8 cellular contexts compared by ENCODE assay signal in the genomic region with DNA sequence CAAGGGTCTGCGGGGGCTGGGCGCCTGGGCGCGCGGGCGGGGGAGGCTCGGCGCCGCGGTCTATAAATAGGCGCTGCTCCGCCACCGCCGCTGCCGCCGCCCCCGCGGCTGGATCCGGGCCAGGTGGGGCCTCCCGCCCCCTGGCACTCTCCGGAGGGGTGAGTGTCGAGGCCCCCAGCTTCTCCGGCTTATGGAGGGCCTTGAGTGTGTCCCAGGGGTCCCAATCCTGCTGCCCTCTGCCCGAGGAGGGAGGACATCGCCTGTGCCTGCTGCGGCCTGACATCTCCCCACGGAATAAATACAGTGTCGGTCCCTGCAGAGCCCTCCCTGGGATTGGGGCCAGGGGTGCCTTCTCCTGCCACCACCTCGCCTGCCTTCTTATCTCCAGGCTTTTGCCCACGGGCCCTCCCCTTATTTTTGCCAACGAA. TPM values are rescaled to one million over a fixed set of nuclear protein-coding genes. Genes with fewer than 3 reads are reported as not detected.
DNase-seq lines count a peak whose midpoint lies in the region; ATAC-seq, FAIRE-seq and TF ChIP-seq lines count a peak whose summit lies in the region.

No MANE protein-coding gene starts in this region.

- no peak overlapping the region for H3K23ac ChIP-seq in H1 (ENCODE audit: insufficient read length)

- H3K9ac ChIP-seq in H1 (replicated peaks in 1 of 4; ENCODE audit: extremely low read depth in 1 of 4, low read depth in 3 of 4, low read length in 3 of 4): no peak overlapping the region

- H2AFZ ChIP-seq in H1 (ENCODE audit: low read length): no peak overlapping the region

- H3K36me3 ChIP-seq in CD4-positive, alpha-beta memory T cell (ENCODE audit: insufficient read depth, low read length): no peaks in the 10 kb centered on the region
- H3K36me3 ChIP-seq in Peyer's patch (no peaks in the 10 kb centered on the region), H1 (ENCODE audit: control insufficient read depth in 2 of 4, insufficient read depth in 4 of 4, low read length in 3 of 4) (peaks cover 0 to 5% (median 0%) of the 10 kb centered on the region in 4 experiments; a peak in 1 of 8 replicates), psoas muscle (ENCODE audit: insufficient read depth in 1 of 2, low read depth in 1 of 2) (no peaks in the 10 kb centered on the region)

- H3K27ac ChIP-seq in CD4-positive, alpha-beta memory T cell (ENCODE audit: low read depth, low read length): no peak overlapping the region
- H3K27ac ChIP-seq in Peyer's patch: peak overlapping the region in 2 of 4 donors; percentile 10 to 25
- no peak overlapping the region for H3K27ac ChIP-seq in H1 (ENCODE audit: low read depth, low read length)
- peak overlapping the region; percentile 15 for H3K27ac ChIP-seq in psoas muscle

- H3K56ac ChIP-seq in H1 (replicated peaks; ENCODE audit: insufficient read length, low read depth, low read length): no peak overlapping the region

- peak overlapping the region; percentile 60; the same call in 1 of the 2 replicates for H3K18ac ChIP-seq in H1 (ENCODE audit: extremely low read depth, low read length)

- DNase-seq in CD4-positive, alpha-beta memory T cell: no peak
- DNase-seq in Peyer's patch (no peak), H1 (ENCODE audit: low read depth in 1 of 2, low spot score in 2 of 2) (no peak), psoas muscle (no peak), NCI-H748 treated with DMSO at 0.1 percent for 48 hours (lab: John Stamatoyannopoulos, UW) (no peak)

- H3K9me3 Mint-ChIP-seq in CD4-positive, alpha-beta memory T cell: peaks cover 0 to 2% (median 0%) of the 10 kb centered on the region in 8 donors

- H2BK12ac ChIP-seq in H1 (ENCODE audit: low read depth, low read length): no peak overlapping the region

- no peak overlapping the region for H2BK15ac ChIP-seq in H1 (ENCODE audit: low read length)

- no peak for TF ChIP-seq POLR2A in Peyer's patch (IDR thresholded peaks at IDR 0.05)
- TF ChIP-seq POLR2A in H1 (IDR thresholded peaks at IDR 0.05; ENCODE audit: control extremely low read depth in 1 of 2, low read depth in 2 of 2, low read length in 2 of 2): no peak

- no peak overlapping the region for H2AK5ac ChIP-seq in H1 (ENCODE audit: low read depth, low read length)

- H3K27ac Mint-ChIP-seq in CD4-positive, alpha-beta memory T cell: peak overlapping the region in 1 of 7 donors; percentile 55

- no peak overlapping the region for H3K4ac ChIP-seq in H1 (replicated peaks; ENCODE audit: insufficient read length, low read depth, low read length)

- no peak overlapping the region for H2BK5ac ChIP-seq in H1 (ENCODE audit: low read depth, low read length)

- FAIRE-seq in H1 (lab: Jason Lieb, UNC): no peak

- no peak overlapping the region for H2BK20ac ChIP-seq in H1 (ENCODE audit: low read length)

- no peak overlapping the region for H4K5ac ChIP-seq in H1 (ENCODE audit: insufficient read length, low read depth, low read length)

- CTCF ChIA-PET in CD4-positive, alpha-beta memory T cell (lab: Charles Lee; ENCODE audit: partially characterized antibody): interaction anchor here (1.0 to 1.1 kb wide), 2 partner anchors 38 to 40 kb away, joined by 3 read pairs; no protein-coding TSS in a partner anchor
- CTCF ChIA-PET in H1 (lab: Charles Lee; ENCODE audit: partially characterized antibody): interaction anchor here (0.6 to 3.9 kb wide), 9 partner anchors 9 to 90 kb away, joined by 3 to 18 read pairs (median 5); no protein-coding TSS in a partner anchor

- H3K4me2 ChIP-seq in H1 (ENCODE audit: insufficient read depth in 1 of 2, low read depth in 2 of 2, low read length in 2 of 2): peak overlapping the region; percentile 62 to 89

- peaks cover 5 to 35% (median 12%) of the 10 kb centered on the region in 4 donors for H3K4me1 Mint-ChIP-seq in CD4-positive, alpha-beta memory T cell

- 31% methylated on average over 13 of the region's 31 CpGs; no CpG with 5 or more reads in 1 of the 2 experiments for WGBS in H1 (ENCODE audit: extremely low coverage in 1 of 2, insufficient coverage in 1 of 2, insufficient read length in 1 of 2, insufficient replicate concordance in 2 of 2, low coverage in 1 of 2, low lambda C conversion rate in 2 of 2, missing lambda C conversion rate in 1 of 2), 2 experiments
- WGBS in psoas muscle, 3 donors: 17 to 24% (median 22%) methylated on average over 19 to 31 of the region's 31 CpGs

- TF ChIP-seq CTCF in Peyer's patch (IDR thresholded peaks at IDR 0.05): no peak
- TF ChIP-seq CTCF in H1 (IDR thresholded peaks at IDR 0.05; ENCODE audit: control extremely low read depth in 1 of 3, insufficient read depth in 1 of 3, low read depth in 1 of 3, low read length in 3 of 3): no peak
- no peak for TF ChIP-seq CTCF in psoas muscle (IDR thresholded peaks at IDR 0.05)

- no peak for TF ChIP-seq EP300 in H1 (IDR thresholded peaks at IDR 0.05; ENCODE audit: borderline replicate concordance in 1 of 2, low read depth in 2 of 2, low read length in 2 of 2)

- H2BK120ac ChIP-seq in H1 (replicated peaks; ENCODE audit: low read depth, low read length): no peak overlapping the region

- H3K27me3 Mint-ChIP-seq in CD4-positive, alpha-beta memory T cell: peaks cover 18 to 31% of the 10 kb centered on the region in 2 donors

- peaks cover 13 to 23% of the 10 kb centered on the region in 2 experiments for H4K20me1 ChIP-seq in H1 (replicated peaks in 1 of 2; ENCODE audit: control insufficient read depth in 1 of 2, insufficient read depth in 2 of 2, low read length in 2 of 2)

- POLR2A ChIA-PET in CD4-positive, alpha-beta memory T cell (lab: Charles Lee; ENCODE audit: partially characterized antibody): no interaction called here
- POLR2A ChIA-PET in H1 (lab: Charles Lee; ENCODE audit: partially characterized antibody): interaction anchor here (0.5 to 0.7 kb wide), 2 partner anchors 30 to 38 kb away, joined by 3 read pairs; no protein-coding TSS in a partner anchor

- no peak overlapping the region for H4K91ac ChIP-seq in H1 (replicated peaks; ENCODE audit: insufficient read length, low read length)

- H3K27me3 ChIP-seq in CD4-positive, alpha-beta memory T cell (ENCODE audit: insufficient read depth, low read length): peaks cover 17% of the 10 kb centered on the region
- peaks cover 0 to 27% of the 10 kb centered on the region in 2 donors for H3K27me3 ChIP-seq in Peyer's patch
- peaks cover 59 to 96% (median 81%) of the 10 kb centered on the region in 4 experiments for H3K27me3 ChIP-seq in H1 (replicated peaks in 1 of 4; ENCODE audit: control insufficient read depth in 3 of 4, extremely low read depth in 1 of 4, insufficient read depth in 3 of 4, low read length in 3 of 4)
- H3K27me3 ChIP-seq in psoas muscle (ENCODE audit: insufficient read depth in 3 of 3, low read length in 2 of 3): peaks cover 0 to 30% (median 10%) of the 10 kb centered on the region in 3 donors

- H3K36me3 Mint-ChIP-seq in CD4-positive, alpha-beta memory T cell: no peaks in the 10 kb centered on the region

- no peaks in the 10 kb centered on the region for H3K79me1 ChIP-seq in H1 (ENCODE audit: low read depth, low read length)

- ATAC-seq in psoas muscle (peak in 3 of 4 donors; percentile 15 to 16 (median 15)), HG03378 (IDR thresholded peaks at IDR 0.05; ENCODE audit: unreplicated experiment) (no peak), GM19324 (IDR thresholded peaks at IDR 0.05; ENCODE audit: low FRiP score, unreplicated experiment) (no peak), HG02759 (IDR thresholded peaks at IDR 0.05; ENCODE audit: unreplicated experiment) (no peak)

- H3K14ac ChIP-seq in H1 (ENCODE audit: insufficient read length): no peak overlapping the region

- H3K23me2 ChIP-seq in H1 (ENCODE audit: low read depth, low read length): peaks cover 26% of the 10 kb centered on the region; the same call in 1 of the 2 replicates

- H3K79me2 ChIP-seq in H1 (ENCODE audit: control insufficient read depth in 1 of 2, insufficient read depth in 2 of 2, low read length in 2 of 2): no peaks in the 10 kb centered on the region

- intact Hi-C loops in CD4-positive, alpha-beta memory T cell (cut with micrococcal nuclease): loop anchor here (2.0 kb wide), 1 partner anchor 540 kb away; a partner anchor contains a TSS
- intact Hi-C loops in psoas muscle (cut with DNase I): loop anchor here in 1 of 2 donors (2.0 kb wide), 1 partner anchor 40 kb away; no protein-coding TSS in a partner anchor

- H3K4me3 Mint-ChIP-seq in CD4-positive, alpha-beta memory T cell: peak overlapping the region; percentile 55 to 78 (median 72)

- 0 out of 2 replicates have a peak overlapping the region, but pooled peaks have one; percentile 58 for H4K8ac ChIP-seq in H1 (ENCODE audit: extremely low read depth, insufficient read depth, low read length)

- peak overlapping the region in 1 of 2 donors; percentile 38 for H3K4me3 ChIP-seq in CD4-positive, alpha-beta memory T cell (ENCODE audit: low read length in 2 of 2)
- H3K4me3 ChIP-seq in Peyer's patch (peak overlapping the region; percentile 48 to 73 (median 65)), H1 (ENCODE audit: extremely low read depth in 1 of 4, insufficient read depth in 2 of 4, low read depth in 3 of 4, low read length in 4 of 4) (peak overlapping the region in 1 of 4 experiments; percentile 65; a peak in 2 of 8 replicates), psoas muscle (peak overlapping the region; percentile 67)

- H3K9me3 ChIP-seq in CD4-positive, alpha-beta memory T cell (ENCODE audit: control insufficient read depth in 1 of 2, low read length in 2 of 2): no peaks in the 10 kb centered on the region
- no peaks in the 10 kb centered on the region for H3K9me3 ChIP-seq in Peyer's patch
- no peaks in the 10 kb centered on the region; a peak in 1 of 4 replicates for H3K9me3 ChIP-seq in H1 (ENCODE audit: insufficient read depth in 2 of 2, low read depth in 1 of 2, low read length in 1 of 2)
- H3K9me3 ChIP-seq in psoas muscle: no peaks in the 10 kb centered on the region

- no peak for TF ChIP-seq RAD21 in H1 (IDR thresholded peaks at IDR 0.05 in 1 of 2, conservative IDR thresholded peaks at IDR 0.05 in 1 of 2; ENCODE audit: low read depth in 2 of 2, low read length in 2 of 2)

- peaks cover 30% of the 10 kb centered on the region for H3K4me1 ChIP-seq in CD4-positive, alpha-beta memory T cell (ENCODE audit: insufficient read depth, low read length)
- peaks cover 4 to 43% (median 15%) of the 10 kb centered on the region in 4 donors for H3K4me1 ChIP-seq in Peyer's patch
- H3K4me1 ChIP-seq in H1 (replicated peaks in 1 of 4; ENCODE audit: control insufficient read depth in 3 of 4, insufficient read depth in 4 of 4, low read length in 3 of 4): peaks cover 0 to 39% (median 23%) of the 10 kb centered on the region in 4 experiments; a peak in 6 of 7 replicates
- H3K4me1 ChIP-seq in psoas muscle: peaks cover 5% of the 10 kb centered on the region

RNA-seq across cellular contexts. Expression of a gene that starts 4.3 kb away (rescaled TPM):
- total RNA-seq in CD4-positive, alpha-beta memory T cell: not detected
- polyA plus RNA-seq in CD4-positive, alpha-beta memory T cell: not detected
- total RNA-seq in Peyer's patch (1 to 10 TPM; 1.1 to 9.1 (median 2.0) TPM), psoas muscle (1 to 10 TPM in 1 of 4 donors, not detected in 3; 1.8 TPM)
- total RNA-seq in H1 (2021; fragmentation: NEBNext Ultra II Directional; extraction: Animal tissue kit (Norgen Biotek cat#: 25700)): not detected in 2 replicates
- polyA plus RNA-seq in H1 (2011; rRNA removed) (0.36 and 0.66 TPM in 2 replicates), psoas muscle (under 1 TPM; 0.14 to 0.63 (median 0.53) TPM)
- 0.27 TPM for polyA plus RNA-seq in H1 (2011; cell fraction: cytosol; rRNA removed)
- 2.4 TPM for polyA plus RNA-seq in H1 (2011; cell fraction: nucleus; rRNA removed)
- 0.38 to 0.69 TPM (median 0.55 TPM) in 3 of 4 replicates, not detected in the other for polyA plus RNA-seq in H1 (2012, experiment 1 of 2)
- polyA plus RNA-seq in H1 (2012, experiment 2 of 2): not detected
- polyA plus RNA-seq in H1 (2013, experiment 1 of 2): 0.36 TPM
- 0.83 TPM for polyA plus RNA-seq in H1 (2013, experiment 2 of 2)
- not detected in 2 replicates for polyA minus RNA-seq in H1 (2011; rRNA and poly(A)+ RNA removed)
- not detected for polyA minus RNA-seq in H1 (2011; cell fraction: cytosol; rRNA and poly(A)+ RNA removed)
- 0.60 TPM for polyA minus RNA-seq in H1 (2011; cell fraction: nucleus; rRNA and poly(A)+ RNA removed)

RNA-seq across cellular contexts. Expression of a gene that starts 4.8 kb away (rescaled TPM):
- total RNA-seq in CD4-positive, alpha-beta memory T cell: not detected
- not detected for polyA plus RNA-seq in CD4-positive, alpha-beta memory T cell
- 10 to 100 TPM in 1 of 4 donors, 1 to 10 TPM in 3; 2.8 to 20.6 (median 5.0) TPM for total RNA-seq in Peyer's patch
- 7.8 and 8.6 TPM in 2 replicates for total RNA-seq in H1 (2021; fragmentation: NEBNext Ultra II Directional; extraction: Animal tissue kit (Norgen Biotek cat#: 25700))
- polyA plus RNA-seq in H1 (2011; rRNA removed): 6.0 and 9.1 TPM in 2 replicates
- polyA plus RNA-seq in H1 (2011; cell fraction: cytosol; rRNA removed): 6.7 TPM
- 18.5 TPM for polyA plus RNA-seq in H1 (2011; cell fraction: nucleus; rRNA removed)
- 5.8 to 13.4 TPM (median 10.9 TPM) in 4 replicates for polyA plus RNA-seq in H1 (2012, experiment 1 of 2)
- 8.4 TPM for polyA plus RNA-seq in H1 (2012, experiment 2 of 2)
- 9.7 TPM for polyA plus RNA-seq in H1 (2013, experiment 1 of 2)
- 9.0 TPM for polyA plus RNA-seq in H1 (2013, experiment 2 of 2)
- polyA minus RNA-seq in H1 (2011; rRNA and poly(A)+ RNA removed): 7.3 and 8.0 TPM in 2 replicates
- polyA minus RNA-seq in H1 (2011; cell fraction: cytosol; rRNA and poly(A)+ RNA removed): 2.3 TPM
- 8.8 TPM for polyA minus RNA-seq in H1 (2011; cell fraction: nucleus; rRNA and poly(A)+ RNA removed)
- total RNA-seq in psoas muscle: 10 to 100 TPM in 1 of 4 donors, 1 to 10 TPM in 3; 6.0 to 10.9 (median 8.3) TPM
- 1 to 10 TPM; 3.7 to 7.0 (median 4.8) TPM for polyA plus RNA-seq in psoas muscle

RNA-seq across cellular contexts. Expression of a gene that starts 41.5 kb away (rescaled TPM):
- total RNA-seq in CD4-positive, alpha-beta memory T cell: not detected
- polyA plus RNA-seq in CD4-positive, alpha-beta memory T cell: not detected
- total RNA-seq in Peyer's patch: 1 to 10 TPM in 2 of 4 donors, under 1 TPM in 1, not detected in 1; 0.70 to 4.1 (median 1.1) TPM
- total RNA-seq in H1 (2021; fragmentation: NEBNext Ultra II Directional; extraction: Animal tissue kit (Norgen Biotek cat#: 25700)): 0.28 and 0.38 TPM in 2 replicates
- not detected in 2 replicates for polyA plus RNA-seq in H1 (2011; rRNA removed)
- not detected for polyA plus RNA-seq in H1 (2011; cell fraction: cytosol; rRNA removed)
- polyA plus RNA-seq in H1 (2011; cell fraction: nucleus; rRNA removed): not detected
- not detected in 4 replicates for polyA plus RNA-seq in H1 (2012, experiment 1 of 2)
- polyA plus RNA-seq in H1 (2012, experiment 2 of 2): 0.10 TPM
- polyA plus RNA-seq in H1 (2013, experiment 1 of 2): 0.14 TPM
- polyA plus RNA-seq in H1 (2013, experiment 2 of 2): 0.09 TPM
- polyA minus RNA-seq in H1 (2011; rRNA and poly(A)+ RNA removed): not detected in 2 replicates
- not detected for polyA minus RNA-seq in H1 (2011; cell fraction: cytosol; rRNA and poly(A)+ RNA removed)
- polyA minus RNA-seq in H1 (2011; cell fraction: nucleus; rRNA and poly(A)+ RNA removed): not detected
- 100 to 1,000 TPM in 2 of 4 donors, 10 to 100 TPM in 2; 76.0 to 112 (median 91.8) TPM for total RNA-seq in psoas muscle
- polyA plus RNA-seq in psoas muscle: 10 to 100 TPM; 18.2 to 80.8 (median 63.8) TPM

Comparison
In these comparisons a context has a peak if more than half of its experiments do, and no peak if none do; other contexts are left out.
1. ATAC-seq: peak in psoas muscle (3 of 4); none in HG03378 (single experiment), GM19324 (single experiment) and HG02759 (single experiment).
2. RNA of a gene that starts 41.5 kb away (total RNA-seq): 76.0 to 112 TPM in psoas muscle; 0.70 to 4.1 TPM in Peyer's patch, 0.28 to 0.38 TPM in H1 and not detected in CD4-positive, alpha-beta memory T cell; every median in the first group is over 10 times any median in the second.